7 cellular contexts compared by ENCODE assay signal in the genomic region with DNA sequence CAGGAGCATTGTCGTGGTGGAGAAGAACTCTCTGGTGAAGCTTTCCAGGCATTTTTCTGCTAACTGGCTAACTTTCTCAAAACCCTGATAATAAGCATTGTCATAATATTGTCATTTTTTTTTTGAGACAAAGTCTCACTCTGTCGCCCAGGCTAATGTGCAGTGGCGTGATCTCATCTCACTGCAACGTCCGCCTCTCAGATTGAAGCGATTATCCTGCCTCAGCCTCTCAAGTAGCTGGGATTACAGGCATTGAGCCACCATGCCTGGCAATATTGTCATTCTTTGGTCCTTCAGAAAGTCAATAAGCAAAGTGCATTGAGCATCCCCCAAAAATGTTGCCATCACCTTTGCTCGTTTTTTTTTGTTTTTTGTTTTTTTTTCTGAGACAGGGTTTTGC. TPM values are rescaled to one million over a fixed set of nuclear protein-coding genes. Genes with fewer than 3 reads are reported as not detected.
"Had no signal": no experiment of that assay in that cellular context is flagged by ENCODE, and none has a peak within 500 bp of the region (broad histone marks: within the 10 kb centered on the region; RNA-seq: fewer than 3 reads in every experiment).

No MANE protein-coding gene starts in this region.

- H3K27ac ChIP-seq: HL-60 had no signal

- DNase-seq: H9, HFFc6 had no signal

- H3K4me3 ChIP-seq: GM23338 had no signal

- H2AFZ ChIP-seq: GM23338 had no signal

- H3K4me2 ChIP-seq: GM23338 had no signal

RNA-seq across cellular contexts. Expression of gene C12orf71, which starts 26.4 kb away (rescaled TPM):
- polyA plus RNA-seq: GM23338, H1, HepG2, IgD-negative memory B cell had no signal
